Comparison of ENCODE assay signal across 11 cellular contexts in the genomic region with DNA sequence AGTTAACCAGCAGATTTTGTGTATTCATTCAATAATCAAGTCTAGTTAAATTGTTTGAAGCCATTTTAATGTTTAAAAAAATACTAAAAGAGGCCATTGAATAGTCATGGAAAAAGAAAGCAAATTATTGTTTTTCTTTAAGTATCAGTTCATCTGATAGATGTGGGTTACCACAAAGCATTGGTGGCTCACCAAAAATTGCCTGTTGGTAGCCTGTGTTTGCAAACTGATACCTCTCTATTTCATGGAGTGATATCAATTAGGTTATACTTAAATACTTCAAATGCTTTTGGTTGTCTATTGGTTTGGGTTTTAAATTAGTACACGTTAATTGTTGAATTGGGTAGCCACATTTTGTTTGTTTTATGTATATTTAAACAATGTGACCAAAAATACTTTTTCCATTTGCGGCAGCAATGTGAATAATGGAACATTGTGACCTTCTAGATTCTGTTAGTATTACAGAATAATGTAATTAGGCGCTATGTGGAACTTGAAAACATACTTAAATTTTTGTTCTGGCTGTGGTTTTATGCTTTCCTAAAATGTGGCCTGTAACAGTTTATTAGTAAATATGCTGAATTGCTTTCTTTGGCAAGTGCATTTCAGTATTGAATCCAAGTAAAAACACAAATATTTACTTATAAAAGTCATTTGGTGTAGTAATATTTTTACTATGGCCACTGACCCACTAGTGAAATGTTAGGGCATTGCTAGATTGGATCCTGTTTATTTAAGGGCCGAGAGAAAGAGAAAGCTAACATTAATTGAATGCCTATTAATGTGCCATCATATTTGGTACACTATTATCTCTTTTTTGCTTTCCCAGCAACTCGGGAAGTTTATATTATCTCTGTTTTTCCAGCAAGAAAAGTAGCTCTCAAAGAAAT. TPM values are rescaled to one million over a fixed set of nuclear protein-coding genes. Genes with fewer than 3 reads are reported as not detected.
DNase-seq lines count a peak whose midpoint lies in the region; ATAC-seq and TF ChIP-seq lines count a peak whose summit lies in the region.
"Had no signal": no experiment of that assay in that cellular context is flagged by ENCODE, and none has a peak within 500 bp of the region (broad histone marks: within the 10 kb centered on the region; RNA-seq: fewer than 3 reads in every experiment).

No MANE protein-coding gene starts in this region.

- intact Hi-C loops in ascending aorta (cut with DNase I) (no loop called here), prostate gland (cut with DNase I) (no loop called here)

- H3K4me1 Mint-ChIP-seq in CD4-positive, CD25-positive, alpha-beta regulatory T cell = peaks cover 33 to 75% (median 62%) of the 10 kb centered on the region in 4 donors
- H3K4me1 Mint-ChIP-seq in T-helper 17 cell = peaks cover 36% of the 10 kb centered on the region

- peak overlapping the region; percentile 56 for H3K4me3 ChIP-seq in CD4-positive, CD25-positive, alpha-beta regulatory T cell (ENCODE audit: low read depth, low read length)
- H3K4me3 ChIP-seq in ascending aorta (no peak overlapping the region), prostate gland (no peak overlapping the region)

- H3K27me3 Mint-ChIP-seq in CD4-positive, CD25-positive, alpha-beta regulatory T cell = no peaks in the 10 kb centered on the region
- H3K27me3 Mint-ChIP-seq in T-helper 17 cell = no peaks in the 10 kb centered on the region
- H3K27me3 Mint-ChIP-seq: type B pancreatic cell had no signal

- TF ChIP-seq CTCF in ascending aorta (IDR thresholded peaks at IDR 0.05) (no peak), prostate gland (IDR thresholded peaks at IDR 0.05) (no peak)

- H3K36me3 Mint-ChIP-seq in CD4-positive, CD25-positive, alpha-beta regulatory T cell = peaks cover 27% of the 10 kb centered on the region
- H3K36me3 Mint-ChIP-seq in T-helper 17 cell (ENCODE audit: low read depth) = peaks cover 2% of the 10 kb centered on the region

- H3K4me1 ChIP-seq in CD4-positive, CD25-positive, alpha-beta regulatory T cell (ENCODE audit: control insufficient read depth, insufficient read depth, low read length, poor library complexity, severe bottlenecking) = peaks cover 41% of the 10 kb centered on the region
- H3K4me1 ChIP-seq in ascending aorta (peaks cover 0 to 31% of the 10 kb centered on the region in 2 donors), prostate gland (replicated peaks) (peaks cover 28% of the 10 kb centered on the region)

- no peak for TF ChIP-seq POLR2A in prostate gland (IDR thresholded peaks at IDR 0.05)
- no peak for TF ChIP-seq POLR2A in GM18505 (IDR thresholded peaks at IDR 0.05; ENCODE audit: borderline replicate concordance, extremely low read depth, insufficient read depth, insufficient read length)

- 34% methylated on average over 5 of the region's 5 CpGs for WGBS in prostate gland

- H3K9me3 ChIP-seq in CD4-positive, CD25-positive, alpha-beta regulatory T cell (ENCODE audit: control insufficient read depth in 2 of 2, low read length in 2 of 2) = no peaks in the 10 kb centered on the region
- H3K9me3 ChIP-seq in T-helper 17 cell (ENCODE audit: control insufficient read depth, low read length, poor library complexity, severe bottlenecking) = no peaks in the 10 kb centered on the region
- H3K9me3 ChIP-seq in ascending aorta = no peaks in the 10 kb centered on the region
- H3K9me3 ChIP-seq in prostate gland = no peaks in the 10 kb centered on the region

- H3K27ac Mint-ChIP-seq in CD4-positive, CD25-positive, alpha-beta regulatory T cell = peak overlapping the region; percentile 8 to 85 (median 32)
- peak overlapping the region; percentile 94 for H3K27ac Mint-ChIP-seq in T-helper 17 cell

- peaks cover 0 to 2% (median 0%) of the 10 kb centered on the region in 7 donors for H3K9me3 Mint-ChIP-seq in CD4-positive, CD25-positive, alpha-beta regulatory T cell
- H3K9me3 Mint-ChIP-seq: type B pancreatic cell had no signal

- no peak overlapping the region for H3K27ac ChIP-seq in CD4-positive, CD25-positive, alpha-beta regulatory T cell (ENCODE audit: insufficient read depth, low read length, poor library complexity, severe bottlenecking)
- peak overlapping the region; percentile 38 to 59 for H3K27ac ChIP-seq in ascending aorta
- H3K27ac ChIP-seq in prostate gland = peak overlapping the region; percentile 28 to 74

- H3K27me3 ChIP-seq in CD4-positive, CD25-positive, alpha-beta regulatory T cell (ENCODE audit: control insufficient read depth, insufficient read depth, low read length) = no peaks in the 10 kb centered on the region
- no peaks in the 10 kb centered on the region for H3K27me3 ChIP-seq in ascending aorta
- no peaks in the 10 kb centered on the region for H3K27me3 ChIP-seq in prostate gland (replicated peaks; ENCODE audit: insufficient read depth)

- ATAC-seq in CD4-positive, CD25-positive, alpha-beta regulatory T cell (ENCODE audit: low read depth in 2 of 2) = peak; percentile 45 to 70
- ATAC-seq in T-helper 17 cell = peak; percentile 91
- ATAC-seq in GM18505 (IDR thresholded peaks at IDR 0.05; ENCODE audit: unreplicated experiment) = no peak
- no peak for ATAC-seq in GM19324 (IDR thresholded peaks at IDR 0.05; ENCODE audit: low FRiP score, unreplicated experiment)

- H3K4me3 Mint-ChIP-seq in CD4-positive, CD25-positive, alpha-beta regulatory T cell = peak overlapping the region; percentile 33 to 69 (median 50)
- peak overlapping the region; percentile 72 for H3K4me3 Mint-ChIP-seq in T-helper 17 cell
- H3K4me3 Mint-ChIP-seq: type B pancreatic cell had no signal

- peak; percentile 60 to 68 (median 61) for DNase-seq in CD4-positive, CD25-positive, alpha-beta regulatory T cell
- DNase-seq in T-helper 17 cell (peak; percentile 16 to 47 (median 27)), ascending aorta (ENCODE audit: low spot score in 2 of 2) (no peak), prostate gland (ENCODE audit: low spot score) (no peak), NCI-H146 treated with DMSO at 0.1 percent for 48 hours (lab: John Stamatoyannopoulos, UW; ENCODE audit: unreplicated experiment) (no peak), HuH-7.5 (ENCODE audit: low spot score) (no peak)
- DNase-seq: DMS79 treated with DMSO at 0.1 percent for 48 hours, NCI-H1417 treated with DMSO at 0.1 percent for 48 hours had no signal

- peaks cover 11% of the 10 kb centered on the region for H3K36me3 ChIP-seq in CD4-positive, CD25-positive, alpha-beta regulatory T cell (ENCODE audit: control insufficient read depth, insufficient read depth, low read length)
- H3K36me3 ChIP-seq in ascending aorta (no peaks in the 10 kb centered on the region), prostate gland (no peaks in the 10 kb centered on the region)

RNA-seq across cellular contexts. Expression of a gene that starts 37.0 kb away (rescaled TPM):
- total RNA-seq in CD4-positive, CD25-positive, alpha-beta regulatory T cell = 3.3 TPM
- 1 to 10 TPM in 3 of 4 donors, under 1 TPM in 1; 0.39 to 1.4 (median 1.2) TPM for polyA plus RNA-seq in CD4-positive, CD25-positive, alpha-beta regulatory T cell
- total RNA-seq in T-helper 17 cell (10 to 100 TPM; 32.0 to 32.3 TPM), ascending aorta (157 TPM), prostate gland (100 to 1,000 TPM; 268 to 514 TPM)

RNA-seq across cellular contexts. Expression of a gene that starts 57.6 kb away (rescaled TPM):
- total RNA-seq in CD4-positive, CD25-positive, alpha-beta regulatory T cell = not detected
- under 1 TPM in 3 of 4 donors, not detected in 1; 0.15 to 0.31 (median 0.19) TPM for polyA plus RNA-seq in CD4-positive, CD25-positive, alpha-beta regulatory T cell
- total RNA-seq in T-helper 17 cell (under 1 TPM; 0.16 to 0.17 TPM), ascending aorta (not detected), prostate gland (not detected)

Comparison
In these comparisons a context has a peak if more than half of its experiments do, and no peak if none do; other contexts are left out.
1. ATAC-seq: peak in CD4-positive, CD25-positive, alpha-beta regulatory T cell (2 of 2) and T-helper 17 cell (single experiment); none in GM18505 (single experiment) and GM19324 (single experiment).
2. DNase-seq: peak in CD4-positive, CD25-positive, alpha-beta regulatory T cell (3 of 3) and T-helper 17 cell (3 of 3); none in ascending aorta (0 of 2), prostate gland (single experiment), NCI-H146 treated with DMSO at 0.1 percent for 48 hours (single experiment) and HuH-7.5 (single experiment).